In the genomic region with DNA sequence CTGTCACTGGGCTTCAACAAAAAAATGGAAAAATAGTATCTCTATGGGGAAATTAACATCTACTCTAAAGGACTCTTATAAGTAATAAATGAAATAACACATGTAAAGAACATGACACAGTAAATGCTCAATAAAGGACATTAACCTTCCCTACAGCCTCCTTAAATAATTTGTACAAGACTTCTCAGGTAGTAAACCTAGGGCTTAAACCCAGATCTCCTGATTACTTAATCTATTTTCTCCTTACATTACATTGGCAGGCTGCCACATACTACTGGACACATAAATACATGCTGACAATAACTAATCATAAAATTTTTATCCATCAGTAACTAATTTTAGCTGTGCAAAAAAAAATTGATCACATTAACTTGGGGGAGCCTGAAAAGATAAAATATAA, we compare ENCODE assay signal across 22 cellular contexts. TPM values are rescaled to one million over a fixed set of nuclear protein-coding genes. Genes with fewer than 3 reads are reported as not detected.
DNase-seq lines count a peak whose midpoint lies in the region; ATAC-seq, FAIRE-seq and TF ChIP-seq lines count a peak whose summit lies in the region.
"Had no signal": no experiment of that assay in that cellular context is flagged by ENCODE, and none has a peak within 500 bp of the region (broad histone marks: within the 10 kb centered on the region; RNA-seq: fewer than 3 reads in every experiment).

No MANE protein-coding gene starts in this region.

- H3K27ac ChIP-seq in mammary epithelial cell (ENCODE audit: insufficient read depth, low read depth, low read length) (no peak overlapping the region), K562 (ENCODE audit: extremely low read depth, low read depth, low read length) (no peak overlapping the region), SJCRH30 (no peak overlapping the region)

- H3K9me3 ChIP-seq in mammary epithelial cell (replicated peaks; ENCODE audit: insufficient read depth, low read length) (no peaks in the 10 kb centered on the region), K562 (replicated peaks; ENCODE audit: control insufficient read depth, insufficient read depth, low read depth, low read length) (no peaks in the 10 kb centered on the region; the same call in 1 of the 2 replicates), SJCRH30 (replicated peaks) (no peaks in the 10 kb centered on the region)
- H3K9me3 ChIP-seq: BE2C had no signal

- TF ChIP-seq POLR2A in K562 (conservative IDR thresholded peaks at IDR 0.05) (no peak), GM18505 (IDR thresholded peaks at IDR 0.05; ENCODE audit: borderline replicate concordance, extremely low read depth, insufficient read depth, insufficient read length) (no peak)

- POLR2A ChIA-PET in MCF 10A (lab: Yijun Ruan, JAX) = interaction anchor here (0.8 to 2.5 kb wide), 5 partner anchors 11 to 99 kb away, joined by 3 to 14 read pairs (median 3); partner anchors contain the start of gene ATG13
- POLR2A ChIA-PET in K562 (lab: Yijun Ruan, JAX) = no interaction called here

- H3K27me3 ChIP-seq in mammary epithelial cell (ENCODE audit: insufficient read depth, low read length) (no peaks in the 10 kb centered on the region), K562 (ENCODE audit: control insufficient read depth in 2 of 2, insufficient read depth in 2 of 2, low read length in 2 of 2) (no peaks in the 10 kb centered on the region), SJCRH30 (no peaks in the 10 kb centered on the region)
- H3K27me3 ChIP-seq: BE2C had no signal

- no peak for TF ChIP-seq RAD21 in K562 (CRISPR knock-in tag; conservative IDR thresholded peaks at IDR 0.05 in 1 of 2, IDR thresholded peaks at IDR 0.05 in 1 of 2)

- H3K4me3 Mint-ChIP-seq in MCF 10A (ENCODE audit: unreplicated experiment) = no peak overlapping the region
- H3K4me3 Mint-ChIP-seq: CD8-positive, alpha-beta T cell; H9 had no signal

- H3K36me3 ChIP-seq in mammary epithelial cell (ENCODE audit: insufficient read depth, low read length) (no peaks in the 10 kb centered on the region), K562 (ENCODE audit: control insufficient read depth, insufficient read depth, low read length) (peaks cover 11% of the 10 kb centered on the region; the same call in 1 of the 3 replicates), SJCRH30 (peaks cover 5% of the 10 kb centered on the region)
- H3K36me3 ChIP-seq: BE2C had no signal

- H3K36me3 Mint-ChIP-seq in MCF 10A (ENCODE audit: insufficient read depth, unreplicated experiment) = no peaks in the 10 kb centered on the region

- in situ Hi-C loops in mammary epithelial cell (cut with MboI; ENCODE audit: low sequenced_read_pairs in 2 of 2) = no loop called here
- in situ Hi-C loops in K562 (cut with MboI) = no loop called here

- TF ChIP-seq CTCF in MCF 10A (IDR thresholded peaks at IDR 0.05; ENCODE audit: unreplicated experiment) (no peak), mammary epithelial cell (conservative IDR thresholded peaks at IDR 0.05 in 1 of 2, IDR thresholded peaks at IDR 0.05 in 1 of 2; ENCODE audit: extremely low read depth in 1 of 2, insufficient read depth in 1 of 2, low read depth in 1 of 2, low read length in 2 of 2) (no peak), K562 (IDR thresholded peaks at IDR 0.05 in 2 of 3, conservative IDR thresholded peaks at IDR 0.05 in 1 of 3; ENCODE audit: insufficient read depth in 2 of 3, low read depth in 1 of 3, low read length in 3 of 3) (no peak)

- peaks cover 17% of the 10 kb centered on the region for H3K4me1 Mint-ChIP-seq in MCF 10A (ENCODE audit: insufficient read depth, unreplicated experiment)

- H4K20me1 ChIP-seq in mammary epithelial cell (ENCODE audit: insufficient read depth, low read length) = no peaks in the 10 kb centered on the region
- H4K20me1 ChIP-seq in K562 (replicated peaks; ENCODE audit: control insufficient read depth, insufficient read depth, low read length) = 0 out of 2 replicates have a peak, but pooled peaks cover 6% of the 10 kb centered on the region

- CTCF ChIA-PET in MCF 10A (lab: Yijun Ruan, JAX) = interaction anchor here (0.7 to 1.1 kb wide), 2 partner anchors 36 to 235 kb away, joined by 4 read pairs; no protein-coding TSS in a partner anchor
- CTCF ChIA-PET in mammary epithelial cell (lab: Charles Lee; ENCODE audit: low non-redundant PET) = no interaction called here
- CTCF ChIA-PET in K562 (lab: Yijun Ruan, JAX; ENCODE audit: low intra/inter-chr PET ratio) = no interaction called here

- no peak for FAIRE-seq in K562 (lab: Jason Lieb, UNC)
- FAIRE-seq: A204.1, GM12892 had no signal

- no peak overlapping the region for H3K27ac Mint-ChIP-seq in MCF 10A (ENCODE audit: low read depth, unreplicated experiment)
- H3K27ac Mint-ChIP-seq: CD8-positive, alpha-beta T cell; H9 had no signal

- no peak for TF ChIP-seq EP300 in K562 (IDR thresholded peaks at IDR 0.05; ENCODE audit: low read length)

- H3K27me3 Mint-ChIP-seq in MCF 10A (ENCODE audit: insufficient read depth, unreplicated experiment) = no peaks in the 10 kb centered on the region
- H3K27me3 Mint-ChIP-seq: T-cell had no signal

- no peak overlapping the region for H3K4me3 ChIP-seq in mammary epithelial cell (replicated peaks in 1 of 3; ENCODE audit: insufficient read depth in 1 of 3, low read depth in 2 of 3, low read length in 3 of 3)
- H3K4me3 ChIP-seq in K562 = no peak overlapping the region
- H3K4me3 ChIP-seq in SJCRH30 = no peak overlapping the region

- H3K9me3 Mint-ChIP-seq in MCF 10A (ENCODE audit: unreplicated experiment) = no peaks in the 10 kb centered on the region
- H3K9me3 Mint-ChIP-seq: CD8-positive, alpha-beta T cell; H9; T-cell had no signal

- peaks cover 87% of the 10 kb centered on the region for H3K79me2 ChIP-seq in mammary epithelial cell (ENCODE audit: insufficient read depth, low read length)
- H3K79me2 ChIP-seq in K562 (ENCODE audit: control insufficient read depth, insufficient read depth, low read length) = peaks cover 79% of the 10 kb centered on the region

- no peak overlapping the region for H2AFZ ChIP-seq in mammary epithelial cell (ENCODE audit: low read depth, low read length)
- no peak overlapping the region for H2AFZ ChIP-seq in K562 (ENCODE audit: low read depth, low read length)

- BruUV-seq in MCF 10A (replicated peaks; lab: Mats Ljungman, UMichigan) = no TSS peak
- no TSS peak for BruUV-seq in mammary epithelial cell (replicated peaks; lab: Mats Ljungman, UMichigan)
- BruUV-seq in K562 (replicated peaks; lab: Mats Ljungman, UMichigan) = no TSS peak

- dilution Hi-C loops in mammary epithelial cell (cut with HindIII; ENCODE audit: low sequenced_read_pairs) = no loop called here

- no peaks in the 10 kb centered on the region for H3K9me1 ChIP-seq in K562 (ENCODE audit: control insufficient read depth, insufficient read depth, low read length)

- no peak overlapping the region for H3K9ac ChIP-seq in mammary epithelial cell (ENCODE audit: insufficient read depth, low read length)
- no peak overlapping the region for H3K9ac ChIP-seq in K562 (ENCODE audit: insufficient read depth in 1 of 2, low read depth in 2 of 2, low read length in 2 of 2)

- ATAC-seq in K562 (no peak), GM18505 (IDR thresholded peaks at IDR 0.05; ENCODE audit: unreplicated experiment) (no peak), HG02759 (IDR thresholded peaks at IDR 0.05; ENCODE audit: unreplicated experiment) (no peak)
- ATAC-seq: CD8-positive, alpha-beta T cell; SK-N-SH treated with all-trans-retinoic acid at 6 μM for 48 hours; T-cell had no signal

- intact Hi-C loops in MCF 10A (cut with micrococcal nuclease) = no loop called here
- intact Hi-C loops in mammary epithelial cell (cut with micrococcal nuclease) = no loop called here
- intact Hi-C loops in K562 (cut with micrococcal nuclease) = no loop called here

- no peak overlapping the region for H3K4me2 ChIP-seq in mammary epithelial cell (ENCODE audit: insufficient read depth, low read depth, low read length)
- H3K4me2 ChIP-seq in K562 (ENCODE audit: insufficient read depth, low read length) = no peak overlapping the region

- H3K4me1 ChIP-seq in mammary epithelial cell (ENCODE audit: insufficient read depth, low read length) = peaks cover 8% of the 10 kb centered on the region
- peaks cover 23% of the 10 kb centered on the region in 2 experiments for H3K4me1 ChIP-seq in K562 (replicated peaks in 1 of 2; ENCODE audit: control insufficient read depth in 2 of 2, insufficient read depth in 2 of 2, low read length in 2 of 2)
- H3K4me1 ChIP-seq in SJCRH30 = peaks cover 5% of the 10 kb centered on the region; the same call in 1 of the 2 replicates
- H3K4me1 ChIP-seq: BE2C had no signal

- DNase-seq in MCF 10A (ENCODE audit: unreplicated experiment) = peak; percentile 39
- DNase-seq in mammary epithelial cell = no peak
- DNase-seq in NCI-H82 (lab: John Stamatoyannopoulos, UW) = peak; percentile 59
- DNase-seq in K562 (ENCODE audit: extremely low read depth in 1 of 4, low spot score in 3 of 4) = peak in 1 of 4 experiments; percentile 17
- DNase-seq in SJCRH30 = no peak
- DNase-seq: BE2C; Calu3; CD8-positive, alpha-beta T cell; EL; H9; NCI-H1417; NCI-H187 treated with DMSO at 0.1 percent for 48 hours; NCI-H2171; NCI-H526; RPMI8226; SHP77 treated with DMSO at 0.1 percent for 48 hours; T-cell had no signal

RNA-seq across cellular contexts. Expression of gene AMBRA1, which starts 4.9 kb away (rescaled TPM):
- 19.6 and 28.5 TPM in 2 replicates for total RNA-seq in MCF 10A (2022)
- total RNA-seq in mammary epithelial cell = 10 to 100 TPM; 23.2 to 26.3 TPM
- polyA plus RNA-seq in mammary epithelial cell = 11.1 TPM
- polyA minus RNA-seq in mammary epithelial cell = 28.7 TPM
- 101 and 115 TPM in 2 replicates for total RNA-seq in K562 (2011; cell fraction: chromatin; rRNA removed; ENCODE audit: low replicate concordance)
- 57.9 and 61.2 TPM in 2 replicates for total RNA-seq in K562 (2011; cell fraction: nucleolus; rRNA removed)
- total RNA-seq in K562 (2011; cell fraction: nucleoplasm; rRNA removed) = 63.4 and 66.6 TPM in 2 replicates
- total RNA-seq in K562 (2014; rRNA removed) = 20.4 and 21.0 TPM in 2 replicates
- total RNA-seq in K562 (2014; rRNA removed; fragmentation: Illumina TruSeq; extraction: Trizol) = 10.1 and 13.4 TPM in 2 replicates
- 13.0 and 13.1 TPM in 2 replicates for total RNA-seq in K562 (2015; rRNA removed; fragmentation: Illumina TruSeq; extraction: Trizol)
- 24.5 and 27.9 TPM in 2 replicates for total RNA-seq in K562 (2021)
- 6.6 and 9.8 TPM in 2 replicates for polyA plus RNA-seq in K562 (2011; rRNA removed)
- 8.8 and 11.9 TPM in 2 replicates for polyA plus RNA-seq in K562 (2011; cell fraction: cytosol; rRNA removed)
- polyA plus RNA-seq in K562 (2011; cell fraction: nucleus; rRNA removed) = 19.4 and 22.2 TPM in 2 replicates
- 16.0 and 22.2 TPM in 2 replicates for polyA plus RNA-seq in K562 (2012)
- polyA plus RNA-seq in K562 (2014; fragmentation: Illumina TruSeq; extraction: Trizol) = 12.5 and 13.0 TPM in 2 replicates
- polyA plus RNA-seq in K562 (2014; fragmentation: Nextera tagmentation; extraction: Ambion mirVana) = under 1 TPM; 0.15 to 0.39 TPM
- polyA plus RNA-seq in K562 (2014; rRNA removed) = 8.9 and 9.9 TPM in 2 replicates
- 26.5 and 28.3 TPM in 2 replicates for polyA minus RNA-seq in K562 (2011; rRNA and poly(A)+ RNA removed)
- polyA minus RNA-seq in K562 (2011; cell fraction: cytosol; rRNA and poly(A)+ RNA removed) = 20.2 and 25.0 TPM in 2 replicates
- polyA minus RNA-seq in K562 (2011; cell fraction: nucleus; rRNA and poly(A)+ RNA removed) = 28.8 and 48.7 TPM in 2 replicates
- total RNA-seq in SJCRH30 (2014; rRNA removed; shearing (Covaris generic)) = 23.1 and 23.4 TPM in 2 replicates

RNA-seq across cellular contexts. Expression of gene HARBI1, which starts 28.1 kb away (rescaled TPM):
- total RNA-seq in MCF 10A (2022) (6.8 and 8.5 TPM in 2 replicates), mammary epithelial cell (1 to 10 TPM; 5.8 to 6.8 TPM), K562 (2014; rRNA removed) (4.1 and 4.3 TPM in 2 replicates), K562 (2014; rRNA removed; fragmentation: Illumina TruSeq; extraction: Trizol) (5.6 and 6.0 TPM in 2 replicates), K562 (2015; rRNA removed; fragmentation: Illumina TruSeq; extraction: Trizol) (4.9 and 6.9 TPM in 2 replicates), K562 (2021) (5.5 and 5.8 TPM in 2 replicates)
- polyA plus RNA-seq in mammary epithelial cell (4.4 TPM), K562 (2011; rRNA removed) (4.7 and 5.5 TPM in 2 replicates), K562 (2014; fragmentation: Illumina TruSeq; extraction: Trizol) (5.3 and 6.0 TPM in 2 replicates), K562 (2014; fragmentation: Nextera tagmentation; extraction: Ambion mirVana) (1 to 10 TPM; 6.0 to 8.4 TPM), K562 (2014; rRNA removed) (3.5 and 6.1 TPM in 2 replicates)
- 7.1 TPM for polyA minus RNA-seq in mammary epithelial cell
- total RNA-seq in K562 (2011; cell fraction: chromatin; rRNA removed; ENCODE audit: low replicate concordance) = 7.3 and 8.5 TPM in 2 replicates
- total RNA-seq in K562 (2011; cell fraction: nucleolus; rRNA removed) = 6.8 and 8.2 TPM in 2 replicates
- total RNA-seq in K562 (2011; cell fraction: nucleoplasm; rRNA removed) = 6.0 and 6.3 TPM in 2 replicates
- 4.9 and 5.5 TPM in 2 replicates for polyA plus RNA-seq in K562 (2011; cell fraction: cytosol; rRNA removed)
- 3.5 and 4.0 TPM in 2 replicates for polyA plus RNA-seq in K562 (2011; cell fraction: nucleus; rRNA removed)
- polyA plus RNA-seq in K562 (2012) = 5.9 and 6.1 TPM in 2 replicates
- 6.3 and 6.9 TPM in 2 replicates for polyA minus RNA-seq in K562 (2011; rRNA and poly(A)+ RNA removed)
- polyA minus RNA-seq in K562 (2011; cell fraction: cytosol; rRNA and poly(A)+ RNA removed) = 2.4 and 3.1 TPM in 2 replicates
- polyA minus RNA-seq in K562 (2011; cell fraction: nucleus; rRNA and poly(A)+ RNA removed) = 2.4 and 3.6 TPM in 2 replicates
- 8.4 and 9.3 TPM in 2 replicates for total RNA-seq in SJCRH30 (2014; rRNA removed; shearing (Covaris generic))

RNA-seq across cellular contexts. Expression of gene ATG13, which starts 28.4 kb away (rescaled TPM):
- total RNA-seq in MCF 10A (2022) = 75.1 and 91.7 TPM in 2 replicates
- 10 to 100 TPM; 52.8 to 58.9 TPM for total RNA-seq in mammary epithelial cell
- polyA plus RNA-seq in mammary epithelial cell = 39.0 TPM
- polyA minus RNA-seq in mammary epithelial cell = 234 TPM
- total RNA-seq in K562 (2011; cell fraction: chromatin; rRNA removed; ENCODE audit: low replicate concordance) = 112 and 117 TPM in 2 replicates
- total RNA-seq in K562 (2011; cell fraction: nucleolus; rRNA removed) = 77.5 and 112 TPM in 2 replicates
- total RNA-seq in K562 (2011; cell fraction: nucleoplasm; rRNA removed) = 88.6 and 94.3 TPM in 2 replicates
- 46.6 and 54.4 TPM in 2 replicates for total RNA-seq in K562 (2014; rRNA removed)
- 26.0 and 27.2 TPM in 2 replicates for total RNA-seq in K562 (2014; rRNA removed; fragmentation: Illumina TruSeq; extraction: Trizol)
- total RNA-seq in K562 (2015; rRNA removed; fragmentation: Illumina TruSeq; extraction: Trizol) = 23.3 and 24.5 TPM in 2 replicates
- 52.2 and 61.5 TPM in 2 replicates for total RNA-seq in K562 (2021)
- polyA plus RNA-seq in K562 (2011; rRNA removed) = 56.9 and 66.1 TPM in 2 replicates
- 72.0 and 89.0 TPM in 2 replicates for polyA plus RNA-seq in K562 (2011; cell fraction: cytosol; rRNA removed)
- polyA plus RNA-seq in K562 (2011; cell fraction: nucleus; rRNA removed) = 128 and 150 TPM in 2 replicates
- polyA plus RNA-seq in K562 (2012) = 33.0 and 68.6 TPM in 2 replicates
- polyA plus RNA-seq in K562 (2014; fragmentation: Illumina TruSeq; extraction: Trizol) = 36.5 and 38.1 TPM in 2 replicates
- 10 to 100 TPM; 13.1 to 15.6 TPM for polyA plus RNA-seq in K562 (2014; fragmentation: Nextera tagmentation; extraction: Ambion mirVana)
- 49.5 and 58.8 TPM in 2 replicates for polyA plus RNA-seq in K562 (2014; rRNA removed)
- polyA minus RNA-seq in K562 (2011; rRNA and poly(A)+ RNA removed) = 48.2 and 57.6 TPM in 2 replicates
- polyA minus RNA-seq in K562 (2011; cell fraction: cytosol; rRNA and poly(A)+ RNA removed) = 28.3 and 42.0 TPM in 2 replicates
- 36.8 and 48.7 TPM in 2 replicates for polyA minus RNA-seq in K562 (2011; cell fraction: nucleus; rRNA and poly(A)+ RNA removed)
- 77.4 and 83.6 TPM in 2 replicates for total RNA-seq in SJCRH30 (2014; rRNA removed; shearing (Covaris generic))

Comparison
In these comparisons a context has a peak if more than half of its experiments do, and no peak if none do; other contexts are left out.
1. DNase-seq: peak in MCF 10A (single experiment) and NCI-H82 (single experiment); none in mammary epithelial cell (single experiment) and SJCRH30 (0 of 2).